ENCODE assay signal across 8 cellular contexts in genomic region chr13:79480954-79481684, GRCh38. TPM values are rescaled to one million over a fixed set of nuclear protein-coding genes. Genes with fewer than 3 reads are reported as not detected.
A peak's percentile ranks its signal among the peaks of the same experiment; 100 is the strongest.
DNase-seq lines count a peak whose midpoint lies in the region; ATAC-seq and TF ChIP-seq lines count a peak whose summit lies in the region.

Gene NDFIP2 (plus strand): TSS chr13:79481155. CDS start chr13:79481204, 49 bp downstream.

- CTCF ChIA-PET in mammary epithelial cell (lab: Charles Lee; ENCODE audit: low non-redundant PET), result interaction anchor here (0.6 to 0.7 kb wide), 2 partner anchors 53 to 57 kb away, joined by 3 to 4 read pairs; no protein-coding TSS in a partner anchor

- BruUV-seq in mammary epithelial cell (replicated peaks; lab: Mats Ljungman, UMichigan), result TSS peak; percentile 30

- 6% methylated on average over 25 of the region's 74 CpGs for WGBS in mammary epithelial cell (ENCODE audit: low coverage, missing lambda C conversion rate)
- under 1% methylated on average over 74 of the region's 74 CpGs for WGBS in smooth muscle cell (ENCODE audit: low lambda C conversion rate)

- peaks cover 11% of the 10 kb centered on the region for H3F3A ChIP-seq in smooth muscle cell (ENCODE audit: low read depth)

- peak within 1 kb of the TSS; percentile 100 for H3K9ac ChIP-seq in mammary epithelial cell (ENCODE audit: insufficient read depth, low read length)
- peak within 1 kb of the TSS; percentile 96 for H3K9ac ChIP-seq in smooth muscle cell (ENCODE audit: low read depth)

- ATAC-seq in GM18867 (IDR thresholded peaks at IDR 0.05; ENCODE audit: unreplicated experiment) (peak; percentile 90), HG03097 (IDR thresholded peaks at IDR 0.05; ENCODE audit: low FRiP score, unreplicated experiment) (peak; percentile 91)

- H3K4me2 ChIP-seq in mammary epithelial cell (ENCODE audit: insufficient read depth, low read depth, low read length), result peak within 1 kb of the TSS; percentile 91
- peak within 1 kb of the TSS; percentile 92 for H3K4me2 ChIP-seq in smooth muscle cell

- H2AFZ ChIP-seq in mammary epithelial cell (ENCODE audit: low read depth, low read length) (peak within 1 kb of the TSS; percentile 78), smooth muscle cell (ENCODE audit: low read depth) (peak within 1 kb of the TSS; percentile 34)

- H3K4me3 ChIP-seq in WI38 (ENCODE audit: low read depth, low read length) (peak within 1 kb of the TSS; percentile 81), mammary epithelial cell (replicated peaks in 1 of 3; ENCODE audit: insufficient read depth in 1 of 3, low read depth in 2 of 3, low read length in 3 of 3) (peak within 1 kb of the TSS; percentile 92 to 100 (median 98)), smooth muscle cell (peak within 1 kb of the TSS; percentile 87)

- intact Hi-C loops in mammary epithelial cell (cut with micrococcal nuclease), result loop anchor here (1.0 to 5.0 kb wide), 5 partner anchors 11 to 151 kb away; no protein-coding TSS in a partner anchor

- H3K79me2 ChIP-seq in mammary epithelial cell (ENCODE audit: insufficient read depth, low read length), result peaks cover 47% of the 10 kb centered on the region
- H3K79me2 ChIP-seq in smooth muscle cell (ENCODE audit: low read depth), result peaks cover 14% of the 10 kb centered on the region

- H3K36me3 ChIP-seq in mammary epithelial cell (ENCODE audit: insufficient read depth, low read length) (no peaks in the 10 kb centered on the region), smooth muscle cell (ENCODE audit: low read depth) (no peaks in the 10 kb centered on the region)

- H3K4me1 ChIP-seq in mammary epithelial cell (ENCODE audit: insufficient read depth, low read length) (peaks cover 33% of the 10 kb centered on the region), smooth muscle cell (ENCODE audit: low read depth) (peaks cover 19% of the 10 kb centered on the region)

- peak within 1 kb of the TSS; percentile 100 for H3K27ac ChIP-seq in mammary epithelial cell (ENCODE audit: insufficient read depth, low read depth, low read length)
- H3K27ac ChIP-seq in smooth muscle cell (ENCODE audit: low read depth), result peak within 1 kb of the TSS; percentile 96

- DNase-seq in 8988T, result peak; percentile 32
- peak; percentile 93 for DNase-seq in NCI-H2171 treated with DMSO at 0.1 percent for 48 hours (lab: John Stamatoyannopoulos, UW)
- peak; percentile 89 for DNase-seq in mammary epithelial cell
- DNase-seq in iPS-NIHi11 (ENCODE audit: low spot score), result peak; percentile 73
- DNase-seq in smooth muscle cell (lab: John Stamatoyannopoulos, UW; ENCODE audit: unreplicated experiment), result peak; percentile 64

- H3K27me3 ChIP-seq in mammary epithelial cell (ENCODE audit: insufficient read depth, low read length) (no peaks in the 10 kb centered on the region), smooth muscle cell (ENCODE audit: low read depth) (no peaks in the 10 kb centered on the region)

- H3K9me3 ChIP-seq in mammary epithelial cell (replicated peaks; ENCODE audit: insufficient read depth, low read length), result no peaks in the 10 kb centered on the region
- no peaks in the 10 kb centered on the region for H3K9me3 ChIP-seq in smooth muscle cell (replicated peaks; ENCODE audit: low read depth)

- no peak for TF ChIP-seq CTCF in WI38 (IDR thresholded peaks at IDR 0.05; ENCODE audit: low read depth, low read length)
- TF ChIP-seq CTCF in mammary epithelial cell (conservative IDR thresholded peaks at IDR 0.05 in 1 of 2, IDR thresholded peaks at IDR 0.05 in 1 of 2; ENCODE audit: extremely low read depth in 1 of 2, insufficient read depth in 1 of 2, low read depth in 1 of 2, low read length in 2 of 2), result peak in 1 of 2 donors; percentile 1
- no peak for TF ChIP-seq CTCF in smooth muscle cell (IDR thresholded peaks at IDR 0.05; ENCODE audit: borderline replicate concordance, insufficient read depth, poor library complexity, severe bottlenecking)

- H4K20me1 ChIP-seq in mammary epithelial cell (ENCODE audit: insufficient read depth, low read length) (no peaks in the 10 kb centered on the region), smooth muscle cell (ENCODE audit: low read depth) (peaks cover 24% of the 10 kb centered on the region)

- dilution Hi-C loops in mammary epithelial cell (cut with HindIII; ENCODE audit: low sequenced_read_pairs), result no loop called here

- in situ Hi-C loops in mammary epithelial cell (cut with MboI; ENCODE audit: low sequenced_read_pairs in 2 of 2), result no loop called here

RNA-seq across cellular contexts. Expression of gene NDFIP2, which starts in this region (rescaled TPM):
- 100 to 1,000 TPM; 120 TPM for total RNA-seq in mammary epithelial cell
- 55.2 TPM for polyA plus RNA-seq in mammary epithelial cell
- polyA minus RNA-seq in mammary epithelial cell, result 103 TPM
- 75.6 and 86.4 TPM in 2 replicates for total RNA-seq in smooth muscle cell
- polyA plus RNA-seq in smooth muscle cell, result 34.0 and 49.7 TPM in 2 replicates

Comparison
In these comparisons a context has a peak if more than half of its experiments do, and no peak if none do; other contexts are left out.
1. Peak in every context shown above with its lines: DNase-seq, ATAC-seq, H3K4me3 ChIP-seq and H3K27ac ChIP-seq.
2. DNase-seq: peak in every context shown above with its lines; median percentile 93 in NCI-H2171 treated with DMSO at 0.1 percent for 48 hours; 89 in mammary epithelial cell; 73 in iPS-NIHi11; 64 in smooth muscle cell; 32 in 8988T.